ENCODE assay signal across 8 cellular contexts in genomic region chr16:22297871-22298733, GRCh38. TPM values are rescaled to one million over a fixed set of nuclear protein-coding genes. Genes with fewer than 3 reads are reported as not detected.
DNase-seq lines count a peak whose midpoint lies in the region; ATAC-seq and TF ChIP-seq lines count a peak whose summit lies in the region.

No MANE protein-coding gene starts in this region.

- intact Hi-C loops in A673 (cut with micrococcal nuclease; ENCODE audit: unreplicated experiment) = loop anchor here (1.0 kb wide), 1 partner anchor 102 kb away; no protein-coding TSS in a partner anchor

- ATAC-seq in GM18861 (IDR thresholded peaks at IDR 0.05; ENCODE audit: unreplicated experiment) = peak; percentile 35
- ATAC-seq in HG03432 (IDR thresholded peaks at IDR 0.05; ENCODE audit: unreplicated experiment) = peak; percentile 37
- peak; percentile 39 for ATAC-seq in left lobe of liver

- BruUV-seq in A673 (replicated peaks; lab: Mats Ljungman, UMichigan) = TSS peak; percentile 100

- H3K4me1 ChIP-seq in A673 (ENCODE audit: insufficient read depth, low read length, poor library complexity, severe bottlenecking) = no peaks in the 10 kb centered on the region

- POLR2A ChIA-PET in A673 (lab: Charles Lee; ENCODE audit: low non-redundant PET) = interaction anchor here (0.7 kb wide), 1 partner anchor 386 kb away, joined by 3 read pairs; no protein-coding TSS in a partner anchor

- no peak for TF ChIP-seq CTCF in A673 (conservative IDR thresholded peaks at IDR 0.05; ENCODE audit: low read depth, low read length)
- no peak for TF ChIP-seq CTCF in coronary artery (IDR thresholded peaks at IDR 0.05)

- no peaks in the 10 kb centered on the region for H3K9me3 ChIP-seq in A673 (ENCODE audit: low read depth, low read length, poor library complexity, severe bottlenecking)

- H3K4me3 ChIP-seq in A673 (ENCODE audit: low read depth, low read length, poor library complexity, severe bottlenecking) (peak overlapping the region; percentile 88), coronary artery (peak overlapping the region; percentile 82)

- CTCF ChIA-PET in A673 (lab: Charles Lee) = no interaction called here

- H3K27me3 ChIP-seq in A673 (replicated peaks; ENCODE audit: insufficient read depth, low read depth, low read length, poor library complexity) = no peaks in the 10 kb centered on the region

- DNase-seq in A673 (ENCODE audit: low spot score) (peak; percentile 96), NCI-H510A (lab: John Stamatoyannopoulos, UW) (peak; percentile 49), coronary artery (ENCODE audit: low spot score) (peak; percentile 86), left lobe of liver (ENCODE audit: low spot score) (peak; percentile 77)
- peak; percentile 64 to 68 for DNase-seq in activated CD4-positive, alpha-beta T cell treated with anti-CD3 and anti-CD28 coated beads for 4 hours
- DNase-seq in stimulated activated CD4-positive, alpha-beta T cell treated with anti-CD3 and anti-CD28 coated beads, Interleukin-2, amount 100 ng/mL, for 24 hours = peak; percentile 70 to 75

- peaks cover 9% of the 10 kb centered on the region for H3K36me3 ChIP-seq in A673 (ENCODE audit: insufficient read depth, low read length, poor library complexity, severe bottlenecking)

- H3K27ac ChIP-seq in A673 (ENCODE audit: low read depth, low read length, poor library complexity, severe bottlenecking) = peak overlapping the region; percentile 96
- H3K27ac ChIP-seq in coronary artery = peak overlapping the region; percentile 87 to 97

RNA-seq across cellular contexts. Expression of gene POLR3E, which starts 0.9 kb away (rescaled TPM):
- total RNA-seq in A673 (2021) = 69.8 and 80.6 TPM in 2 replicates
- 26.1 TPM for total RNA-seq in left lobe of liver

Comparison
In these comparisons a context has a peak if more than half of its experiments do, and no peak if none do; other contexts are left out.
1. Peak in every context shown above with its lines: DNase-seq, ATAC-seq, H3K4me3 ChIP-seq and H3K27ac ChIP-seq.